Comparison of ENCODE assay signal across 8 cellular contexts in genomic region chr17:2397247-2398171, GRCh38. TPM values are rescaled to one million over a fixed set of nuclear protein-coding genes. Genes with fewer than 3 reads are reported as not detected.
DNase-seq lines count a peak whose midpoint lies in the region; ATAC-seq and TF ChIP-seq lines count a peak whose summit lies in the region.

No MANE protein-coding gene starts in this region.

- H3K23ac ChIP-seq in neuronal stem cell (ENCODE audit: low read depth, low read length, poor library complexity), result peak overlapping the region; percentile 76

- peaks cover 20 to 23% of the 10 kb centered on the region in 2 donors for H3K36me3 Mint-ChIP-seq in CD14-positive monocyte

- H3K27me3 ChIP-seq in NT2/D1 (ENCODE audit: insufficient read depth, insufficient read length) (no peaks in the 10 kb centered on the region), endocrine pancreas (ENCODE audit: control insufficient read depth, insufficient read depth, low read length) (no peaks in the 10 kb centered on the region), neuronal stem cell (ENCODE audit: control insufficient read depth in 3 of 3, insufficient read depth in 3 of 3, low read depth in 1 of 3, low read length in 3 of 3) (no peaks in the 10 kb centered on the region)

- peak overlapping the region; percentile 2 for H3K4me3 ChIP-seq in NT2/D1 (ENCODE audit: insufficient read length, low read depth)
- no peak overlapping the region for H3K4me3 ChIP-seq in endocrine pancreas (ENCODE audit: control insufficient read depth, insufficient read depth, low read length)
- H3K4me3 ChIP-seq in neuronal stem cell (ENCODE audit: low read length in 2 of 2), result peak overlapping the region; percentile 45 to 55

- peak overlapping the region; percentile 88 to 90 for H3K4me3 Mint-ChIP-seq in CD14-positive monocyte

- no peak overlapping the region for H3K14ac ChIP-seq in neuronal stem cell (ENCODE audit: low read length)

- H4K91ac ChIP-seq in neuronal stem cell (ENCODE audit: low read depth, low read length, poor library complexity), result no peak overlapping the region

- ATAC-seq in GM21717 (IDR thresholded peaks at IDR 0.05; ENCODE audit: unreplicated experiment) (no peak), GM21447 (IDR thresholded peaks at IDR 0.05; ENCODE audit: unreplicated experiment) (no peak)

- no CpG with 5 or more reads among the region's 12 CpGs for WGBS in neuronal stem cell (ENCODE audit: extremely low coverage in 2 of 2, insufficient read length in 2 of 2, insufficient replicate concordance in 1 of 2), 2 donors

- peaks cover 38% of the 10 kb centered on the region for H3K4me1 ChIP-seq in NT2/D1 (ENCODE audit: insufficient read depth, insufficient read length)
- H3K4me1 ChIP-seq in endocrine pancreas (ENCODE audit: control insufficient read depth, insufficient read depth, low read length), result no peaks in the 10 kb centered on the region
- H3K4me1 ChIP-seq in neuronal stem cell (ENCODE audit: control insufficient read depth in 2 of 2, insufficient read depth in 1 of 2, low read depth in 1 of 2, low read length in 2 of 2), result peaks cover 38 to 64% of the 10 kb centered on the region in 2 donors

- H3K27me3 Mint-ChIP-seq in CD14-positive monocyte (ENCODE audit: low read depth in 3 of 3), result peaks cover 0 to 6% (median 0%) of the 10 kb centered on the region in 3 donors

- peak overlapping the region; percentile 79 for H3K9ac ChIP-seq in NT2/D1 (ENCODE audit: insufficient read length, low read depth)
- H3K9ac ChIP-seq in endocrine pancreas (ENCODE audit: control insufficient read depth, insufficient read depth, low read length), result peak overlapping the region; percentile 60
- peak overlapping the region; percentile 30 for H3K9ac ChIP-seq in neuronal stem cell (ENCODE audit: low read depth, low read length, poor library complexity)

- no peak for TF ChIP-seq CTCF in CD14-positive monocyte (IDR thresholded peaks at IDR 0.05)

- intact Hi-C loops in CD14-positive monocyte (cut with micrococcal nuclease), result loop anchor here in 1 of 2 donors (10.0 kb wide), 1 partner anchor 753 kb away; the partner anchor contains the start of genes RILP and SCARF1

- peaks cover 43% of the 10 kb centered on the region for H3K4me1 Mint-ChIP-seq in CD14-positive monocyte

- H3K4ac ChIP-seq in neuronal stem cell (ENCODE audit: low read length), result no peak overlapping the region

- peak overlapping the region; percentile 58 for H2AK5ac ChIP-seq in neuronal stem cell (ENCODE audit: low read depth, low read length)

- H3K27ac ChIP-seq in neuronal stem cell (replicated peaks; ENCODE audit: low read length), result peak overlapping the region; percentile 85

- peak overlapping the region; percentile 65 for H3K4me2 ChIP-seq in neuronal stem cell (ENCODE audit: insufficient read depth, low read length, poor library complexity, severe bottlenecking)

- peak overlapping the region; percentile 80 for H2BK15ac ChIP-seq in neuronal stem cell (ENCODE audit: low read length)

- peak overlapping the region; percentile 79 for H3K18ac ChIP-seq in neuronal stem cell (ENCODE audit: low read length)

- no peak overlapping the region for H4K8ac ChIP-seq in neuronal stem cell (ENCODE audit: low read depth, low read length)

- DNase-seq in CD14-positive monocyte (ENCODE audit: low spot score), result no peak
- DNase-seq in NT2/D1 (ENCODE audit: low read depth, low spot score), result no peak
- DNase-seq in neuronal stem cell (ENCODE audit: low spot score), result no peak
- DNase-seq in NCI-H748 treated with DMSO at 0.1 percent for 48 hours (lab: John Stamatoyannopoulos, UW), result no peak
- no peak for DNase-seq in DMS153 treated with DMSO at 0.1 percent for 48 hours (lab: John Stamatoyannopoulos, UW; ENCODE audit: unreplicated experiment)

- no peak overlapping the region for H2BK12ac ChIP-seq in neuronal stem cell (ENCODE audit: low read length)

- H3K36me3 ChIP-seq in NT2/D1 (ENCODE audit: insufficient read depth, insufficient read length, low read length) (no peaks in the 10 kb centered on the region), endocrine pancreas (ENCODE audit: control insufficient read depth, insufficient read depth, low read length) (no peaks in the 10 kb centered on the region), neuronal stem cell (replicated peaks in 1 of 2; ENCODE audit: control insufficient read depth in 2 of 2, insufficient read depth in 2 of 2, low read length in 2 of 2) (no peaks in the 10 kb centered on the region)

- H3K9me3 ChIP-seq in NT2/D1 (ENCODE audit: insufficient read depth, low read length) (no peaks in the 10 kb centered on the region), endocrine pancreas (ENCODE audit: control insufficient read depth, low read length) (no peaks in the 10 kb centered on the region), neuronal stem cell (replicated peaks in 1 of 2; ENCODE audit: control insufficient read depth in 2 of 2, insufficient read depth in 1 of 2, low read depth in 1 of 2, low read length in 2 of 2) (no peaks in the 10 kb centered on the region)

- peaks cover 14% of the 10 kb centered on the region for H3K79me1 ChIP-seq in neuronal stem cell (ENCODE audit: low read depth, low read length)

- H2AFZ ChIP-seq in neuronal stem cell (ENCODE audit: low read length), result peak overlapping the region; percentile 82

- no peak overlapping the region for H2BK120ac ChIP-seq in neuronal stem cell (ENCODE audit: low read depth, low read length)

- H2BK5ac ChIP-seq in neuronal stem cell (ENCODE audit: low read length), result peak overlapping the region; percentile 91

- H3K9me3 Mint-ChIP-seq in CD14-positive monocyte, result peaks cover 0 to 5% (median 0%) of the 10 kb centered on the region in 7 donors

- peak overlapping the region; percentile 98 to 100 (median 99) for H3K27ac Mint-ChIP-seq in CD14-positive monocyte

RNA-seq across cellular contexts. Expression of gene MNT, which starts 3.4 kb away (rescaled TPM):
- polyA plus RNA-seq in CD14-positive monocyte, result 1 to 10 TPM in 1 of 2 donors, under 1 TPM in 1; 0.28 to 1.3 TPM
- polyA plus RNA-seq in neuronal stem cell (2013, experiment 1 of 2), result 14.3 TPM
- polyA plus RNA-seq in neuronal stem cell (2013, experiment 2 of 2), result 15.1 TPM
